In genomic region chr2:202265467-202266277, GRCh38 we compare ENCODE assay signal across 8 cellular contexts. TPM values are rescaled to one million over a fixed set of nuclear protein-coding genes. Genes with fewer than 3 reads are reported as not detected.
DNase-seq lines count a peak whose midpoint lies in the region; ATAC-seq, FAIRE-seq and TF ChIP-seq lines count a peak whose summit lies in the region.

TSS of gene NOP58 (plus strand) at chr2:202265763. CDS start at chr2:202265942, 179 bp downstream.

- no peak for TF ChIP-seq CTCF in adrenal gland (IDR thresholded peaks at IDR 0.05)
- TF ChIP-seq CTCF in heart right ventricle (IDR thresholded peaks at IDR 0.05), result peak in 1 of 9 donors; percentile 6
- no peak for TF ChIP-seq CTCF in upper lobe of left lung (IDR thresholded peaks at IDR 0.05)

- intact Hi-C loops in adrenal gland (cut with DNase I) (no loop called here), heart right ventricle (cut with DNase I) (loop anchor here in 1 of 10 donors (2.0 to 10.0 kb wide), 2 partner anchors 27 to 229 kb away; partner anchors contain the start of gene SUMO1), posterior cingulate gyrus (cut with DNase I) (loop anchor here (2.0 kb wide), 1 partner anchor 27 kb away; the partner anchor contains the start of gene SUMO1)

- WGBS in adrenal gland, 4 donors, result 0 to 1% (median 0%) methylated on average over 34 to 54 of the region's 54 CpGs
- whole genome bisulfite sequencing in heart right ventricle, 2 donors, result 0% methylated on average over 54 of the region's 54 CpGs
- 0% methylated on average over 40 to 54 of the region's 54 CpGs for WGBS in upper lobe of left lung, 2 donors

- DNase-seq in GM12892 (ENCODE audit: insufficient read length) (peak; percentile 77), NCI-H146 (lab: John Stamatoyannopoulos, UW) (peak; percentile 89), T-helper 1 cell (peak; percentile 75 to 95 (median 88)), adrenal gland (peak; percentile 93 to 97 (median 95)), heart right ventricle (peak; percentile 83 to 95), posterior cingulate gyrus (peak; percentile 85 to 98 (median 92)), upper lobe of left lung (peak; percentile 93)

- H3K27me3 ChIP-seq in adrenal gland (no peaks in the 10 kb centered on the region), heart right ventricle (no peaks in the 10 kb centered on the region), upper lobe of left lung (no peaks in the 10 kb centered on the region)

- peak; percentile 81 for ATAC-seq in HG02852 (IDR thresholded peaks at IDR 0.05; ENCODE audit: unreplicated experiment)
- peak; percentile 97 to 99 (median 99) for ATAC-seq in heart right ventricle
- peak; percentile 98 to 99 for ATAC-seq in upper lobe of left lung (ENCODE audit: low FRiP score in 2 of 2)

- H3K27ac ChIP-seq in adrenal gland (peak within 1 kb of the TSS; percentile 92 to 99 (median 94)), heart right ventricle (peak within 1 kb of the TSS; percentile 48 to 98 (median 94)), upper lobe of left lung (peak within 1 kb of the TSS; percentile 92 to 98 (median 96))

- peak; percentile 98 for TF ChIP-seq POLR2A in GM12892 (IDR thresholded peaks at IDR 0.05; ENCODE audit: low read depth, low read length)
- TF ChIP-seq POLR2A in adrenal gland (IDR thresholded peaks at IDR 0.05), result peak; percentile 95 to 99
- peak; percentile 85 to 97 (median 96) for TF ChIP-seq POLR2A in upper lobe of left lung (IDR thresholded peaks at IDR 0.05)

- H3K36me3 ChIP-seq in adrenal gland (replicated peaks in 1 of 2) (no peaks in the 10 kb centered on the region), heart right ventricle (no peaks in the 10 kb centered on the region), upper lobe of left lung (no peaks in the 10 kb centered on the region)

- peak; percentile 98 for FAIRE-seq in GM12892 (lab: Jason Lieb, UNC)

- H3K9me3 ChIP-seq in adrenal gland (replicated peaks in 1 of 3), result no peaks in the 10 kb centered on the region
- H3K9me3 ChIP-seq in heart right ventricle, result no peaks in the 10 kb centered on the region
- H3K9me3 ChIP-seq in upper lobe of left lung, result no peaks in the 10 kb centered on the region

- peak in 1 of 4 donors; percentile 83 for TF ChIP-seq EP300 in upper lobe of left lung (IDR thresholded peaks at IDR 0.05)

- H3K4me1 ChIP-seq in adrenal gland (replicated peaks in 1 of 2) (peaks cover 7 to 12% of the 10 kb centered on the region in 2 donors), heart right ventricle (peaks cover 0 to 43% (median 20%) of the 10 kb centered on the region in 9 donors), upper lobe of left lung (peaks cover 20 to 41% (median 24%) of the 10 kb centered on the region in 4 donors)

- H3K4me3 ChIP-seq in adrenal gland, result peak within 1 kb of the TSS; percentile 68 to 99 (median 74)
- H3K4me3 ChIP-seq in heart right ventricle, result peak within 1 kb of the TSS; percentile 60 to 97 (median 85)
- H3K4me3 ChIP-seq in upper lobe of left lung, result peak within 1 kb of the TSS; percentile 71 to 93 (median 80)

RNA-seq across cellular contexts. Expression of gene NOP58, which starts in this region (rescaled TPM):
- 114 TPM for polyA plus RNA-seq in GM12892 (2012; ENCODE audit: missing spikeins)
- 10 to 100 TPM; 19.5 to 70.1 (median 43.2) TPM for total RNA-seq in adrenal gland
- 100 to 1,000 TPM in 1 of 3 donors, 10 to 100 TPM in 2; 89.3 to 136 (median 99.7) TPM for polyA plus RNA-seq in adrenal gland
- 10 to 100 TPM; 18.7 to 28.8 (median 21.9) TPM for total RNA-seq in heart right ventricle
- polyA plus RNA-seq in heart right ventricle, result 10 to 100 TPM; 28.0 to 68.5 TPM
- 10 to 100 TPM; 31.2 to 73.3 (median 46.5) TPM for total RNA-seq in upper lobe of left lung

Comparison
In these comparisons a context has a peak if more than half of its experiments do, and no peak if none do; other contexts are left out.
1. Peak in every context shown above with its lines: DNase-seq, ATAC-seq, H3K4me3 ChIP-seq and H3K27ac ChIP-seq.